ENCODE assay signal across 8 cellular contexts in the genomic region with DNA sequence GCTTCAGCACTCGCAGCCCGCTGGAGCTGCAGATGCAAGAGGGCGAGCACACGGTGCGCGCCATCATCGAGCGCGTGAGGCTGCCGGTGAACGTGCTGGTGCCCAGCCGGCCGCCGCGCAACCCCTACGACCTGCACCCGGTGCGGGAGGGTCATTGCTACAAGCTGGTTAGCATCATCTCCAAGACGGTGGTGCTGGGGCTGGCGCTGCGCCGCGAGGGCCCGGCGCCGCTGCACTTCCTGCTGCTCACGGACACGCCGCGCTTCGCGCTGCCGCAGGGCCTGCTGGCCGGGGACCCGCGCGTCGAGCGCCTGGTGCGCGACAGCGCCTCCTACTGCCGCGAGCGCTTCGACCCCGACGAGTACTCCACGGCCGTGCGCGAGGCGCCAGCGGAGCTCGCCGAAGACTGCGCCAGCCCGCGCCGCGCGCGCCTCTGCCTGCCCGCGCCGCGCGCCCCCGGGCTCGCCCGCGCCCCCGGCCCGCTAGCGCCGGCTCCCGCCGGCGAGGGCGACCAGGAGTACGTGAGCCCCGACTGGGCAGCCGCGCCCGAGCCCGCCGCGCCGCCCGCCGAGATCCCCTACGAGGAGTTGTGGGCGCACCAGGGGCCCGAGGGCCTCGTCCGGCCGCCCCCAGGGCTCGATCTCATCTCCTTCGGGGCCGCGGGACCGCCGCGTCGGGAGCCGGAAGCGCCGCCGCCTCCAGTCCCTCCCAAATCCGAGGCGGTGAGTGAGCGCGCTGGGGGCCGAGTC. TPM values are rescaled to one million over a fixed set of nuclear protein-coding genes. Genes with fewer than 3 reads are reported as not detected.
DNase-seq lines count a peak whose midpoint lies in the region; ATAC-seq lines count a peak whose summit lies in the region.

No MANE protein-coding gene starts in this region.

- H2AK5ac ChIP-seq in mesendoderm (ENCODE audit: low read length): no peak overlapping the region

- peak overlapping the region; percentile 83 for H3K4me3 Mint-ChIP-seq in activated CD4-positive, alpha-beta T cell treated with anti-CD3 and anti-CD28 coated beads, Interleukin-2, amount 10 ng/mL, durations not matched to agents 24 days and 14 days

- no peaks in the 10 kb centered on the region for H3K79me2 ChIP-seq in mesendoderm (ENCODE audit: control insufficient read depth, insufficient read depth, low read length)

- H3K4me2 ChIP-seq in mesendoderm (ENCODE audit: low read length): peak overlapping the region; percentile 88

- ATAC-seq in GM19452 (IDR thresholded peaks at IDR 0.05; ENCODE audit: unreplicated experiment): peak; percentile 84

- intact Hi-C loops in activated CD4-positive, alpha-beta T cell treated with anti-CD3 and anti-CD28 coated beads, Interleukin-2, amount 10 ng/mL, durations not matched to agents 24 days and 14 days (cut with micrococcal nuclease): loop anchor here (5.0 kb wide), 1 partner anchor 63 kb away; no protein-coding TSS in a partner anchor

- H3K4ac ChIP-seq in mesendoderm (ENCODE audit: low read depth, low read length): no peak overlapping the region

- no peak overlapping the region for H2BK120ac ChIP-seq in mesendoderm (ENCODE audit: low read depth, low read length)

- H3K4me3 ChIP-seq in duodenal mucosa (ENCODE audit: low read depth in 1 of 2, low read length in 2 of 2) (peak overlapping the region; percentile 68 to 82), mesendoderm (ENCODE audit: low read length) (peak overlapping the region; percentile 30)

- peaks cover 13% of the 10 kb centered on the region for H3K4me1 Mint-ChIP-seq in activated CD4-positive, alpha-beta T cell treated with anti-CD3 and anti-CD28 coated beads, Interleukin-2, amount 10 ng/mL, durations not matched to agents 24 days and 14 days

- no peak overlapping the region for H2BK5ac ChIP-seq in mesendoderm (ENCODE audit: low read length)

- H3K27ac ChIP-seq in duodenal mucosa (ENCODE audit: low read depth, low read length) (no peak overlapping the region), mesendoderm (ENCODE audit: low read depth, low read length) (no peak overlapping the region)

- WGBS in mesendoderm (ENCODE audit: extremely low coverage, insufficient coverage, low lambda C conversion rate): no CpG with 5 or more reads among the region's 114 CpGs

- H3K27me3 Mint-ChIP-seq in activated CD4-positive, alpha-beta T cell treated with anti-CD3 and anti-CD28 coated beads, Interleukin-2, amount 10 ng/mL, durations not matched to agents 24 days and 14 days: peaks cover 12% of the 10 kb centered on the region

- no peak overlapping the region for H4K5ac ChIP-seq in mesendoderm (ENCODE audit: low read length)

- peak overlapping the region; percentile 80 for H3K23ac ChIP-seq in mesendoderm (ENCODE audit: low read length)

- H3K4me1 ChIP-seq in duodenal mucosa (ENCODE audit: control insufficient read depth in 1 of 2, insufficient read depth in 2 of 2, low read length in 2 of 2): peaks cover 0 to 10% of the 10 kb centered on the region in 2 donors
- H3K4me1 ChIP-seq in mesendoderm (ENCODE audit: control insufficient read depth, low read depth, low read length): no peaks in the 10 kb centered on the region

- no peak overlapping the region for H4K8ac ChIP-seq in mesendoderm (ENCODE audit: low read depth, low read length)

- H3K9ac ChIP-seq in duodenal mucosa (ENCODE audit: low read depth in 1 of 2, low read length in 2 of 2): peak overlapping the region; percentile 18 to 63
- peak overlapping the region; percentile 77 for H3K9ac ChIP-seq in mesendoderm (ENCODE audit: low read length)

- no peak overlapping the region for H2BK15ac ChIP-seq in mesendoderm (replicated peaks; ENCODE audit: low read depth)

- H3K9me3 Mint-ChIP-seq in activated CD4-positive, alpha-beta T cell treated with anti-CD3 and anti-CD28 coated beads, Interleukin-2, amount 10 ng/mL, durations not matched to agents 24 days and 14 days: no peaks in the 10 kb centered on the region

- DNase-seq in CD1c-positive myeloid dendritic cell (ENCODE audit: extremely low spot score): peak; percentile 94
- DNase-seq in HuH-7.5 (ENCODE audit: low spot score): peak; percentile 99
- peak; percentile 97 for DNase-seq in activated CD4-positive, alpha-beta T cell treated with anti-CD3 and anti-CD28 coated beads, Interleukin-2, amount 10 ng/mL, durations not matched to agents 24 days and 14 days
- peak; percentile 85 for DNase-seq in mesendoderm
- peak; percentile 63 for DNase-seq in stimulated activated CD8-positive, alpha-beta memory T cell treated with anti-CD3 and anti-CD28 coated beads, Interleukin-15, amount 100 ng/mL, for 24 hours (ENCODE audit: low read depth)
- DNase-seq in NCI-H1048 (lab: John Stamatoyannopoulos, UW): no peak

- H3K9me3 ChIP-seq in duodenal mucosa (ENCODE audit: control insufficient read depth in 1 of 2, low read length in 2 of 2): no peaks in the 10 kb centered on the region

- peak overlapping the region; percentile 92 for H3K56ac ChIP-seq in mesendoderm (ENCODE audit: low read length)

- H3K36me3 Mint-ChIP-seq in activated CD4-positive, alpha-beta T cell treated with anti-CD3 and anti-CD28 coated beads, Interleukin-2, amount 10 ng/mL, durations not matched to agents 24 days and 14 days (ENCODE audit: low read depth): no peaks in the 10 kb centered on the region

- H3K79me1 ChIP-seq in mesendoderm (ENCODE audit: low read length): no peaks in the 10 kb centered on the region

- H3K27me3 ChIP-seq in duodenal mucosa (ENCODE audit: control insufficient read depth in 1 of 2, insufficient read depth in 2 of 2, low read length in 2 of 2) (peaks cover 0 to 6% of the 10 kb centered on the region in 2 donors), mesendoderm (ENCODE audit: insufficient read depth, low read length, poor library complexity) (no peaks in the 10 kb centered on the region)

- peaks cover 0 to under 1% of the 10 kb centered on the region in 2 donors for H3K36me3 ChIP-seq in duodenal mucosa (ENCODE audit: control insufficient read depth in 1 of 2, insufficient read depth in 2 of 2, low read length in 2 of 2)
- peaks cover 2% of the 10 kb centered on the region for H3K36me3 ChIP-seq in mesendoderm (ENCODE audit: control insufficient read depth, insufficient read depth, low read length)

- peak overlapping the region; percentile 88 for H3K18ac ChIP-seq in mesendoderm (ENCODE audit: low read length)

- H3K27ac Mint-ChIP-seq in activated CD4-positive, alpha-beta T cell treated with anti-CD3 and anti-CD28 coated beads, Interleukin-2, amount 10 ng/mL, durations not matched to agents 24 days and 14 days: peak overlapping the region; percentile 58

RNA-seq across cellular contexts. Expression of a gene that starts 11.8 kb away (rescaled TPM):
- 7.9 and 8.2 TPM in 2 replicates for total RNA-seq in activated CD4-positive, alpha-beta T cell treated with anti-CD3 and anti-CD28 coated beads, Interleukin-2, amount 10 ng/mL, durations not matched to agents 24 days and 14 days
- polyA plus RNA-seq in mesendoderm (2013, experiment 1 of 2): 6.9 TPM
- polyA plus RNA-seq in mesendoderm (2013, experiment 2 of 2): 9.5 TPM

RNA-seq across cellular contexts. Expression of a gene that starts 59.7 kb away (rescaled TPM):
- 110 and 112 TPM in 2 replicates for total RNA-seq in activated CD4-positive, alpha-beta T cell treated with anti-CD3 and anti-CD28 coated beads, Interleukin-2, amount 10 ng/mL, durations not matched to agents 24 days and 14 days
- 65.2 TPM for polyA plus RNA-seq in mesendoderm (2013, experiment 1 of 2)
- polyA plus RNA-seq in mesendoderm (2013, experiment 2 of 2): 65.8 TPM
